In the genomic region with DNA sequence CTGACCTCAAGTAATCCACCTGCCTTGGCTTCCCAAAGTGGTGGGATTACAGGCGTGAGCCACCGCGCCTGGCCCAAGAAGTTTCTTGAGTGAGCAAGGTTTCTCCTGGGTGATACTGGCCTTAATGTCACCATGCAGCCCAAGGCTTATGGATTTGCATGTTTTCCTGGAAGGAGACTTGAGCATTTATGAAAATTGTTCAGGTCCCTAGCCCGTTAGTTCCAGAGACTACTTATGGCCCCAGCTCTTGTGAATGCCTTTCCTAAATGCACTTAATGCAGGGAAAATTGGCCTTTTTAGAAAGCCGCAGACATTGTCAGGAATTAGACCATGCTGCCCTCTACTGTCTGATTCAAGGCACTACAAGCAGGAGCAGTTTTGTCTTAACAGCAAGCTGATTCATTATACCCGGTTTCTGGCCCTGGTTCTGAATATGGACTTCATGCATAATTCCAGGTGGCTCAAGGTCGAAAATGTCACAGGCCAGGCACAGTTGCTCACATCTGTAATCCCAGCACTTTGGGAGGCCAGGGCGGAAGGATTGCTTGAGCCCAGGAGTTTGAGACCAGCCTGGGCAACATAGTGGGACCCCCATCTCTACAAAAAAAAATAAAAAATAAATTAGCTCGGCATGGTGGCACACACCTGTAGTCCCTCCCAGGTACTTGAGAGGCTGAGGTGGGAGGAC, we compare ENCODE assay signal across 8 cellular contexts.
A peak's percentile ranks its signal among the peaks of the same experiment; 100 is the strongest.
DNase-seq lines count a peak whose midpoint lies in the region; ATAC-seq and TF ChIP-seq lines count a peak whose summit lies in the region.

No MANE protein-coding gene starts in this region.

- BruUV-seq in PC-3 (replicated peaks; lab: Mats Ljungman, UMichigan): no TSS peak

- CTCF ChIA-PET in PC-3 (lab: Charles Lee): interaction anchor here (0.5 to 1.5 kb wide), 11 partner anchors 16 to 500 kb away, joined by 3 to 11 read pairs (median 5); a partner anchor contains a TSS

- H3F3A ChIP-seq in DOHH2 (ENCODE audit: control insufficient read depth, insufficient read depth): no peaks in the 10 kb centered on the region
- no peaks in the 10 kb centered on the region for H3F3A ChIP-seq in PC-3 (ENCODE audit: low read length, unreplicated experiment)

- intact Hi-C loops in PC-3 (cut with micrococcal nuclease): loop anchor here (1.0 to 5.0 kb wide), 3 partner anchors 96 to 201 kb away; no protein-coding TSS in a partner anchor
- intact Hi-C loops in ovary (cut with DNase I): loop anchor here (5.0 to 10.0 kb wide), 5 partner anchors 93 to 1103 kb away; a partner anchor contains a TSS

- H3K36me3 ChIP-seq in DOHH2 (ENCODE audit: control insufficient read depth, low read length) (peaks cover 4% of the 10 kb centered on the region; the same call in 1 of the 2 replicates), Karpas-422 (ENCODE audit: insufficient read depth, low read length) (no peaks in the 10 kb centered on the region), PC-3 (ENCODE audit: low read depth, low read length) (no peaks in the 10 kb centered on the region), ovary (no peaks in the 10 kb centered on the region)

- TF ChIP-seq POLR2A in ovary (IDR thresholded peaks at IDR 0.05): no peak

- POLR2A ChIA-PET in PC-3 (lab: Charles Lee; ENCODE audit: unreplicated experiment): no interaction called here

- H3K27ac ChIP-seq in DOHH2 (ENCODE audit: low read depth, low read length) (no peak overlapping the region), Karpas-422 (ENCODE audit: low read length) (no peak overlapping the region), PC-3 (ENCODE audit: low read length) (no peak overlapping the region), ovary (no peak overlapping the region)

- no peak overlapping the region for H3K4me2 ChIP-seq in DOHH2 (ENCODE audit: low read length)
- H3K4me2 ChIP-seq in Karpas-422 (ENCODE audit: low read depth, low read length, poor library complexity, severe bottlenecking): no peak overlapping the region
- H3K4me2 ChIP-seq in PC-3 (ENCODE audit: low read length): no peak overlapping the region

- peak; percentile 70 for ATAC-seq in PC-3
- ATAC-seq in HG02852 (IDR thresholded peaks at IDR 0.05; ENCODE audit: unreplicated experiment): no peak
- no peak for ATAC-seq in GM19397 (IDR thresholded peaks at IDR 0.05; ENCODE audit: unreplicated experiment)

- peaks cover 10% of the 10 kb centered on the region for H3K4me1 ChIP-seq in DOHH2 (ENCODE audit: control insufficient read depth, low read length)
- H3K4me1 ChIP-seq in Karpas-422 (ENCODE audit: low read length): peaks cover 12% of the 10 kb centered on the region
- H3K4me1 ChIP-seq in PC-3 (ENCODE audit: insufficient read depth, low read length): peaks cover 2% of the 10 kb centered on the region
- H3K4me1 ChIP-seq in ovary (ENCODE audit: insufficient read depth): peaks cover 9% of the 10 kb centered on the region

- H3K79me2 ChIP-seq in DOHH2 (ENCODE audit: control insufficient read depth, low read length) (no peaks in the 10 kb centered on the region), Karpas-422 (ENCODE audit: low read length) (no peaks in the 10 kb centered on the region), PC-3 (ENCODE audit: low read length) (no peaks in the 10 kb centered on the region)

- DNase-seq in Karpas-422 (peak; percentile 90), PC-3 (peak; percentile 74), globus pallidus (ENCODE audit: low spot score) (peak; percentile 78), ovary (peak; percentile 29 to 76 (median 42))
- DNase-seq in activated naive CD4-positive, alpha-beta T cell treated with Interleukin-2 at 50 U/mL for 16 hours: peak; percentile 29

- H4K20me1 ChIP-seq in DOHH2 (ENCODE audit: control insufficient read depth, insufficient read depth, low read depth, low read length): no peaks in the 10 kb centered on the region
- H4K20me1 ChIP-seq in Karpas-422 (ENCODE audit: insufficient read depth, low read depth, low read length): no peaks in the 10 kb centered on the region
- H4K20me1 ChIP-seq in PC-3 (ENCODE audit: low read length): no peaks in the 10 kb centered on the region

- no peaks in the 10 kb centered on the region for H3K27me3 ChIP-seq in DOHH2 (ENCODE audit: control insufficient read depth, low read length)
- no peaks in the 10 kb centered on the region for H3K27me3 ChIP-seq in Karpas-422 (ENCODE audit: low read length)
- H3K27me3 ChIP-seq in PC-3 (ENCODE audit: low read length): no peaks in the 10 kb centered on the region
- H3K27me3 ChIP-seq in ovary: no peaks in the 10 kb centered on the region

- H3K9me3 ChIP-seq in DOHH2 (ENCODE audit: control insufficient read depth, insufficient read depth, low read length): no peaks in the 10 kb centered on the region
- no peaks in the 10 kb centered on the region for H3K9me3 ChIP-seq in Karpas-422 (ENCODE audit: low read length)
- H3K9me3 ChIP-seq in PC-3 (ENCODE audit: low read length): no peaks in the 10 kb centered on the region
- no peaks in the 10 kb centered on the region for H3K9me3 ChIP-seq in ovary

- 43 to 47% (median 43%) methylated on average over 9 of the region's 9 CpGs for WGBS in ovary, 3 donors

- no peak overlapping the region for H3K4me3 ChIP-seq in DOHH2 (ENCODE audit: low read length)
- no peak overlapping the region for H3K4me3 ChIP-seq in Karpas-422 (ENCODE audit: low read length)
- no peak overlapping the region for H3K4me3 ChIP-seq in PC-3 (ENCODE audit: low read length)
- H3K4me3 ChIP-seq in ovary: no peak overlapping the region

- TF ChIP-seq CTCF in DOHH2 (IDR thresholded peaks at IDR 0.05; ENCODE audit: low read depth, low read length, poor library complexity, severe bottlenecking) (peak; percentile 90), PC-3 (conservative IDR thresholded peaks at IDR 0.05; ENCODE audit: low read depth, low read length) (peak; percentile 81), ovary (IDR thresholded peaks at IDR 0.05) (peak; percentile 78 to 86 (median 81))

- H2AFZ ChIP-seq in Karpas-422 (ENCODE audit: low read length) (no peak overlapping the region), PC-3 (ENCODE audit: low read length) (no peak overlapping the region)

- no peaks in the 10 kb centered on the region for H3K9me2 ChIP-seq in DOHH2 (replicated peaks; ENCODE audit: control insufficient read depth, low read length)
- no peaks in the 10 kb centered on the region for H3K9me2 ChIP-seq in Karpas-422 (replicated peaks; ENCODE audit: insufficient read depth, low read length)
- no peaks in the 10 kb centered on the region for H3K9me2 ChIP-seq in PC-3 (replicated peaks; ENCODE audit: low read length)

- H3K9ac ChIP-seq in Karpas-422 (ENCODE audit: low read length) (no peak overlapping the region), PC-3 (ENCODE audit: low read length) (no peak overlapping the region)

- TF ChIP-seq EP300 in ovary (IDR thresholded peaks at IDR 0.05): no peak

Comparison
In these comparisons a context has a peak if more than half of its experiments do, and no peak if none do; other contexts are left out.
1. DNase-seq: peak in every context shown above with its lines; median percentile 90 in Karpas-422; 78 in globus pallidus; 74 in PC-3; 42 in ovary; 29 in activated naive CD4-positive, alpha-beta T cell treated with Interleukin-2 at 50 U/mL for 16 hours.